ENCODE assay signal across 8 cellular contexts in the genomic region with DNA sequence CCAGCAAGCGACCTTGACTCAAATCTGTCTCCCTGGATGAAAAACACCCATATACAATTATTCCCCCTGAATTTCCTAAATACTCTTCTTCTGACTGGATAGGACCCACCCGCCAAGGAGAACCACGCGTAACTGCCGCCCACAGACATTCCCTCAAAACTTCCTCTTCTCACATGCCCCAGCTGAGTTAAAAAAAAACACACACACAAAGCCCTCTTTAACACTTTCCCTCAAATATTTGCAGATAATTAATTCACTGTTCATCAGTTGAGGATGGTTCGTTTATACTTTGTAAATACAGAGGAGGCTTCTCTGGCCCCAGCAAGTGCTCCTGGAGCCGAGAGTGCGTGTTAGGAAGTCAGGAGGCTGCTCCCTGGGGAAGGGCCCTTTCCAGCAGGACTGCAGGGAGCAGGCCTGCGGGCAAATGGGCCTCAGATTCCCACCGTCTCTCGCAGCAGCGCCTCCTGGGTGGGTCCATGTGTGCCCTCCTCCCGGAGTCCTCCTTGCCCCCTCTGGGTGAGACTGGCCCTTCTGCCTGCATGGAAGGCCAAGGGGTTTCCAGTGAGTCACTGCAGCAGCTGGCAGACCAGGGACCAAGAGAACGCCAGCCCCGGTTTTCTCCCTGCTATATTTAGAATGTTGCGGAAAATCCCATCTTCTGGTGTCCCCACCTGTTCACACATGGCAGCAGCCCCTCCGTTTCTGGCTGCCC. TPM values are rescaled to one million over a fixed set of nuclear protein-coding genes. Genes with fewer than 3 reads are reported as not detected.
DNase-seq lines count a peak whose midpoint lies in the region; TF ChIP-seq lines count a peak whose summit lies in the region.

No MANE protein-coding gene starts in this region.

- H3K27ac ChIP-seq in duodenal mucosa (ENCODE audit: low read depth, low read length) (peak overlapping the region; percentile 17), osteoblast (ENCODE audit: low read depth, low read length) (peak overlapping the region; percentile 96)

- H3K4me3 ChIP-seq in duodenal mucosa (ENCODE audit: low read depth in 1 of 2, low read length in 2 of 2) (no peak overlapping the region), osteoblast (ENCODE audit: insufficient read depth, low read length) (peak overlapping the region; percentile 26)

- peak; percentile 56 for DNase-seq in GM13976 (ENCODE audit: low spot score)
- DNase-seq in NCI-H446 treated with DMSO at 0.1 percent for 48 hours (lab: John Stamatoyannopoulos, UW) = peak; percentile 62
- DNase-seq in osteoblast (ENCODE audit: insufficient read length, low spot score, missing footprints) = peak; percentile 96
- DNase-seq in NCI-H128 (lab: John Stamatoyannopoulos, UW; ENCODE audit: unreplicated experiment) = no peak
- DNase-seq in activated effector memory CD4-positive, alpha-beta T cell treated with Interleukin-2 at 50 U/mL for 16 hours = no peak
- no peak for DNase-seq in GM10266 (ENCODE audit: extremely low spot score)
- no peak for DNase-seq in activated CD4-positive, alpha-beta T cell treated with anti-CD3 and anti-CD28 coated beads, Interleukin-2, amount 10 ng/mL, durations not matched to agents 24 days and 14 days

- H3K4me1 ChIP-seq in duodenal mucosa (ENCODE audit: control insufficient read depth in 1 of 2, insufficient read depth in 2 of 2, low read length in 2 of 2) (peaks cover 32 to 50% of the 10 kb centered on the region in 2 donors), osteoblast (ENCODE audit: insufficient read depth, low read length) (peaks cover 27% of the 10 kb centered on the region)

- H3K4me2 ChIP-seq in osteoblast (ENCODE audit: insufficient read depth, low read length) = peak overlapping the region; percentile 49

- peaks cover 6 to 10% of the 10 kb centered on the region in 2 donors for H3K36me3 ChIP-seq in duodenal mucosa (ENCODE audit: control insufficient read depth in 1 of 2, insufficient read depth in 2 of 2, low read length in 2 of 2)
- no peaks in the 10 kb centered on the region for H3K36me3 ChIP-seq in osteoblast (ENCODE audit: insufficient read depth, low read length)

- no peak overlapping the region for H3K4me3 Mint-ChIP-seq in activated CD4-positive, alpha-beta T cell treated with anti-CD3 and anti-CD28 coated beads, Interleukin-2, amount 10 ng/mL, durations not matched to agents 24 days and 14 days

- H4K20me1 ChIP-seq in osteoblast (ENCODE audit: insufficient read depth, low read length) = no peaks in the 10 kb centered on the region

- H3K36me3 Mint-ChIP-seq in activated CD4-positive, alpha-beta T cell treated with anti-CD3 and anti-CD28 coated beads, Interleukin-2, amount 10 ng/mL, durations not matched to agents 24 days and 14 days (ENCODE audit: low read depth) = peaks cover 2% of the 10 kb centered on the region

- no peaks in the 10 kb centered on the region for H3K27me3 Mint-ChIP-seq in activated CD4-positive, alpha-beta T cell treated with anti-CD3 and anti-CD28 coated beads, Interleukin-2, amount 10 ng/mL, durations not matched to agents 24 days and 14 days

- intact Hi-C loops in activated CD4-positive, alpha-beta T cell treated with anti-CD3 and anti-CD28 coated beads, Interleukin-2, amount 10 ng/mL, durations not matched to agents 24 days and 14 days (cut with micrococcal nuclease) = no loop called here

- H2AFZ ChIP-seq in osteoblast (ENCODE audit: low read length) = peak overlapping the region; percentile 83

- H3K9ac ChIP-seq in duodenal mucosa (ENCODE audit: low read depth in 1 of 2, low read length in 2 of 2) = peak overlapping the region in 1 of 2 donors; percentile 16

- TF ChIP-seq CTCF in GM13976 (IDR thresholded peaks at IDR 0.05; ENCODE audit: borderline replicate concordance, control extremely low read depth, extremely low read depth, insufficient read depth, missing control alignments) (no peak), osteoblast (IDR thresholded peaks at IDR 0.05; ENCODE audit: extremely low read depth, low read depth, low read length) (no peak), GM10266 (IDR thresholded peaks at IDR 0.05; ENCODE audit: control insufficient read depth, insufficient read depth, low read depth, missing control alignments) (no peak)

- H3K79me2 ChIP-seq in osteoblast (ENCODE audit: insufficient read depth, low read length) = peaks cover 74% of the 10 kb centered on the region

- in situ Hi-C loops in GM13976 (cut with MboI; ENCODE audit: low sequenced_read_pairs, unreplicated experiment) = no loop called here

- H3K27me3 ChIP-seq in duodenal mucosa (ENCODE audit: control insufficient read depth in 1 of 2, insufficient read depth in 2 of 2, low read length in 2 of 2) (no peaks in the 10 kb centered on the region), osteoblast (ENCODE audit: insufficient read depth, low read length) (no peaks in the 10 kb centered on the region)

- peaks cover 12% of the 10 kb centered on the region for H3K9me3 Mint-ChIP-seq in activated CD4-positive, alpha-beta T cell treated with anti-CD3 and anti-CD28 coated beads, Interleukin-2, amount 10 ng/mL, durations not matched to agents 24 days and 14 days

- peaks cover 8 to 9% of the 10 kb centered on the region in 2 donors for H3K9me3 ChIP-seq in duodenal mucosa (ENCODE audit: control insufficient read depth in 1 of 2, low read length in 2 of 2)
- H3K9me3 ChIP-seq in osteoblast (ENCODE audit: low read depth, low read length) = no peaks in the 10 kb centered on the region

- no peak overlapping the region for H3K27ac Mint-ChIP-seq in activated CD4-positive, alpha-beta T cell treated with anti-CD3 and anti-CD28 coated beads, Interleukin-2, amount 10 ng/mL, durations not matched to agents 24 days and 14 days

- H3K4me1 Mint-ChIP-seq in activated CD4-positive, alpha-beta T cell treated with anti-CD3 and anti-CD28 coated beads, Interleukin-2, amount 10 ng/mL, durations not matched to agents 24 days and 14 days = peaks cover 8% of the 10 kb centered on the region

RNA-seq across cellular contexts. Expression of a gene that starts 46.8 kb away (rescaled TPM):
- 10.6 and 18.1 TPM in 2 replicates for total RNA-seq in osteoblast
- 2.3 and 3.6 TPM in 2 replicates for total RNA-seq in activated CD4-positive, alpha-beta T cell treated with anti-CD3 and anti-CD28 coated beads, Interleukin-2, amount 10 ng/mL, durations not matched to agents 24 days and 14 days

Comparison
In these comparisons a context has a peak if more than half of its experiments do, and no peak if none do; other contexts are left out.
1. DNase-seq: peak in GM13976 (single experiment), NCI-H446 treated with DMSO at 0.1 percent for 48 hours (single experiment) and osteoblast (single experiment); none in NCI-H128 (single experiment), activated effector memory CD4-positive, alpha-beta T cell treated with Interleukin-2 at 50 U/mL for 16 hours (single experiment), GM10266 (single experiment) and activated CD4-positive, alpha-beta T cell treated with anti-CD3 and anti-CD28 coated beads, Interleukin-2, amount 10 ng/mL, durations not matched to agents 24 days and 14 days (single experiment).